ENCODE assay signal across 9 cellular contexts in the genomic region with DNA sequence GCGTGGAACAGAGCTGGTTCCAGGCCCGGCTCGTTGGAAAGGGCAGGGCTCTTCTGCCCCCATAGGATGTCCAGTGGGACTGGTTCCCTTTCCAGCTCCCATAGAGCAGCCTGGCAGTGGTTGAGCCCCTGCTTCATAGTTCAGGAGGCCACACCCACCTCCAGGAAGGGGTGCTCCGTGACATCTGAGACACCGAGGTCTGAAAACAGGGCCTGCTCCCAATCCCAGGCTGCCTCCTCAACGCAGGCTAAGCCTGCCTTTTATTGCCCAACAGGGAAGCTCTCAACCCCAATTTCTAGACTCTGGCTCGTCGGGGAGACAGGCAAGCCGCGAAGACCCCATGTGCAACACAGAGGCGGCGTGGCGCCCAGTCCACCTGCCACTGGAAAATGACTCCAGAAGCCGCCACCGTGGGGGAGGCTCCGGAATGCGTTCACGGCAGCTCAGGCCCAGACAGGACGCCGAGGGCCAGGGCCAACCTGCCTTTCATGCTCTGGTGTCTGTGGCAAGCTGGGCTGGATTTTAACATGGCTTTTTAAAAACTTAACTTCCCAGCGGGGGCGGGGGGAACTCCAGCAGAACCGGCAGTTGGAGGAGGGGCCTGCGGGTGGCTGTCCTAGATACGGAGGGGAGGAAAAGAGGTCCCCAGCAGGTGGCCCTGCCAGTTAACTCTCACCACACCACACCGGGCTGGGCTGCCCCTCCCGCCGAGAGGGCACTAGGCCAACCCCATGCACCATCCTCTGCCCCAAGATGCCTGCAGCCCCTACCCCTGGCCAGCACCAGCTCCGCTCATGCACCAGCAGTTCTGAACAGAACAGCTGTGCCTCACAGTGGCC. TPM values are rescaled to one million over a fixed set of nuclear protein-coding genes. Genes with fewer than 3 reads are reported as not detected.
DNase-seq lines count a peak whose midpoint lies in the region; ATAC-seq lines count a peak whose summit lies in the region.
"Had no signal": no experiment of that assay in that cellular context is flagged by ENCODE, and none has a peak within 500 bp of the region (broad histone marks: within the 10 kb centered on the region; RNA-seq: fewer than 3 reads in every experiment).

No MANE protein-coding gene starts in this region.

- 24% methylated on average over 29 of the region's 29 CpGs for WGBS in right cardiac atrium

- DNase-seq in NCI-H1417 (lab: John Stamatoyannopoulos, UW) (peak in 2 of 3 experiments; percentile 4 to 22), NCI-H1417 treated with DMSO at 0.1 percent for 48 hours (lab: John Stamatoyannopoulos, UW) (no peak), right cardiac atrium (peak in 2 of 3 donors; percentile 73 to 77), COR-L47 (lab: John Stamatoyannopoulos, UW) (no peak), SKM-1 treated with dmso at 0.1 percent for 144 hours (lab: John Stamatoyannopoulos, UW; ENCODE audit: unreplicated experiment) (no peak)
- DNase-seq in activated T-helper 9 cell treated with anti-CD3 and anti-CD28 coated beads, Interleukin-2, amount 50 U/mL, for 16 hours (ENCODE audit: low read depth): peak; percentile 34
- DNase-seq in stimulated activated CD4-positive, alpha-beta T cell treated with anti-CD3 and anti-CD28 coated beads, Interleukin-1b, Interleukin-23, amount 100 ng/mL, for 24 hours (ENCODE audit: low read depth in 4 of 4, low spot score in 1 of 4): peak; percentile 5 to 34 (median 9)

- no peak overlapping the region for H3K4me3 ChIP-seq in right cardiac atrium (ENCODE audit: low read length)
- H3K4me3 ChIP-seq: A549 had no signal

- H3K27me3 ChIP-seq in right cardiac atrium (ENCODE audit: control insufficient read depth, insufficient read depth): no peaks in the 10 kb centered on the region

- peak overlapping the region; percentile 7 for H3K27ac ChIP-seq in right cardiac atrium (ENCODE audit: low read length)
- H3K27ac ChIP-seq: A549 had no signal

- no peaks in the 10 kb centered on the region for H3K9me3 ChIP-seq in right cardiac atrium (ENCODE audit: control insufficient read depth, low read length)
- H3K9me3 ChIP-seq: A549 had no signal

- intact Hi-C loops in right cardiac atrium (cut with DNase I): loop anchor here in 1 of 4 donors (10.0 kb wide), 1 partner anchor 541 kb away; no protein-coding TSS in a partner anchor

- peaks cover 11% of the 10 kb centered on the region for H3K4me1 ChIP-seq in right cardiac atrium (ENCODE audit: control insufficient read depth, insufficient read depth, low read length)
- H3K4me1 ChIP-seq: A549 had no signal

- ATAC-seq in right cardiac atrium (peak; percentile 17 to 31), HG02938 (IDR thresholded peaks at IDR 0.05; ENCODE audit: unreplicated experiment) (no peak)

RNA-seq across cellular contexts. Expression of a gene that starts 17.9 kb away (rescaled TPM):
- under 1 TPM in 3 of 4 donors, not detected in 1; 0.06 to 0.11 (median 0.08) TPM for total RNA-seq in right cardiac atrium
- 0.34 TPM for polyA plus RNA-seq in right cardiac atrium

RNA-seq across cellular contexts. Expression of a gene that starts 36.9 kb away (rescaled TPM):
- 10 to 100 TPM; 53.3 to 68.8 (median 63.1) TPM for total RNA-seq in right cardiac atrium
- 43.6 TPM for polyA plus RNA-seq in right cardiac atrium

RNA-seq across cellular contexts. Expression of a gene that starts 37.2 kb away (rescaled TPM):
- 10 to 100 TPM; 50.5 to 65.0 (median 61.8) TPM for total RNA-seq in right cardiac atrium
- 48.4 TPM for polyA plus RNA-seq in right cardiac atrium

Comparison
In these comparisons a context has a peak if more than half of its experiments do, and no peak if none do; other contexts are left out.
1. DNase-seq: peak in NCI-H1417 (2 of 3), activated T-helper 9 cell treated with anti-CD3 and anti-CD28 coated beads, Interleukin-2, amount 50 U/mL, for 16 hours (single experiment), right cardiac atrium (2 of 3) and stimulated activated CD4-positive, alpha-beta T cell treated with anti-CD3 and anti-CD28 coated beads, Interleukin-1b, Interleukin-23, amount 100 ng/mL, for 24 hours (4 of 4); none in NCI-H1417 treated with DMSO at 0.1 percent for 48 hours (single experiment), COR-L47 (single experiment) and SKM-1 treated with dmso at 0.1 percent for 144 hours (single experiment).